35 cellular contexts compared by ENCODE assay signal in genomic region chr7:38664972-38665371, GRCh38. TPM values are rescaled to one million over a fixed set of nuclear protein-coding genes. Genes with fewer than 3 reads are reported as not detected.
"Had no signal": no experiment of that assay in that cellular context is flagged by ENCODE, and none has a peak within 500 bp of the region (broad histone marks: within the 10 kb centered on the region; RNA-seq: fewer than 3 reads in every experiment).

No MANE protein-coding gene starts in this region.

- DNase-seq: Karpas-422, Kasumi-1, MG63, MM.1S, MV-4-11, NCI-H1048, NCI-H1092, NCI-H1092 treated with DMSO at 0.1 percent for 48 hours, NCI-H1105, NCI-H1105 treated with DMSO at 0.1 percent for 48 hours, NCI-H1417, NCI-H1417 treated with DMSO at 0.1 percent for 48 hours, NCI-H1436, NCI-H1436 treated with DMSO at 0.1 percent for 48 hours, NCI-H146, NCI-H1694, NCI-H1694 treated with DMSO at 0.1 percent for 48 hours, NCI-H187, NCI-H187 treated with DMSO at 0.1 percent for 48 hours, NCI-H1930, NCI-H2029, NCI-H2029 treated with DMSO at 0.1 percent for 48 hours, NCI-H2081, NCI-H2081 treated with DMSO at 0.1 percent for 48 hours, NCI-H2107, NCI-H2171, NCI-H2171 treated with DMSO at 0.1 percent for 48 hours, NCI-H2227 treated with DMSO at 0.1 percent for 48 hours, NCI-H226, NCI-H345, NCI-H446, NCI-H446 treated with DMSO at 0.1 percent for 48 hours, NCI-H510A, NCI-H510A treated with DMSO at 0.1 percent for 48 hours had no signal

- H3K9me3 ChIP-seq: MG63 had no signal

- H3K36me3 ChIP-seq: MG63 had no signal

- H3K4me3 ChIP-seq: MG63 had no signal

RNA-seq across cellular contexts. Expression of gene AMPH, which starts 33.8 kb away (rescaled TPM):
- total RNA-seq: NCI-H460 had no signal
